1 cellular context compared by ENCODE assay signal in the genomic region with DNA sequence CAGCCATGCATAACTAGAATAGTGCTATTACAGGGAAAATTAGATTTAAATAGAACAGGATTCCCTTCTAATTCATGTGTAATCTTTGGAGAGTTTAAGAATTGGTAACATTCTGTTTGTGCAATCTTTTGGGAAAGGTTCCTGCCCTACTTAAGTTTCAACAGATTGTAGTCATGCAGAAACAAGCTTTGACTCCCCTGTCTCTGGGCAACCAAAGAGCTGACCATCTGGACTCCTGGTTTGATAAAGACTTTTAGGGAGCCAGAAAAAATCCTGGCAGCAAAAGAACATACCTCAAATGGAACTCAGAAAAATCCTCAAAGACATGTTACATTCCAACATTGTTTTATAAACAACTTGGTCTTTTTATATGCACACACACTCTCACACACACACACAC.
TF ChIP-seq lines count a peak whose summit lies in the region.

No MANE protein-coding gene starts in this region.

TF ChIP-seq in SK-N-SH, 30 proteins besides CTCF, POLR2A, EP300 and RAD21 (continued from another document):
- TF ChIP-seq ZBTB33 (IDR thresholded peaks at IDR 0.05; ENCODE audit: borderline replicate concordance, low read depth), result no peak
- no peak for TF ChIP-seq POLR2AphosphoS5 (IDR thresholded peaks at IDR 0.05; ENCODE audit: low read depth, low read length)
- no peak for TF ChIP-seq MAX (IDR thresholded peaks at IDR 0.05; ENCODE audit: low read depth)
- no peak for TF ChIP-seq GABPA (IDR thresholded peaks at IDR 0.05; ENCODE audit: low read depth)
- no peak for TF ChIP-seq CHD2 (IDR thresholded peaks at IDR 0.05; ENCODE audit: low read length, partially characterized antibody)
- TF ChIP-seq SIN3A (IDR thresholded peaks at IDR 0.05; ENCODE audit: borderline replicate concordance, low read depth, low read length), result no peak
- TF ChIP-seq SMC3 (IDR thresholded peaks at IDR 0.05; ENCODE audit: low read depth, low read length), result no peak
- no peak for TF ChIP-seq ELF1 (IDR thresholded peaks at IDR 0.05)
- no peak for TF ChIP-seq FOSL2 (IDR thresholded peaks at IDR 0.05; ENCODE audit: borderline replicate concordance, low read depth)
- TF ChIP-seq REST (IDR thresholded peaks at IDR 0.05; ENCODE audit: low read depth, low read length), result no peak
